Comparison of ENCODE assay signal across 29 cellular contexts in genomic region chr11:93572171-93572570, GRCh38.
"Had no signal": no experiment of that assay in that cellular context is flagged by ENCODE, and none has a peak within 500 bp of the region (broad histone marks: within the 10 kb centered on the region; RNA-seq: fewer than 3 reads in every experiment).

No MANE protein-coding gene starts in this region.

- H3K9me3 ChIP-seq: left lung, lower lobe of right lung, ovary, right atrium auricular region, right lobe of liver, stomach, testis, thyroid gland, transverse colon, upper lobe of right lung had no signal

- ATAC-seq: left colon; left lung; lower lobe of right lung; natural killer cell; right lobe of liver; stimulated activated memory B cell treated with anti-CD40 and anti-IgM and Interleukin-4, amounts not matched to agents 10 μg/mL and 1 μg/mL and 100 μg/mL, for 72 hours; stimulated activated naive CD8-positive, alpha-beta T cell treated with anti-CD3 and anti-CD28 coated beads, Interleukin-15, Interleukin-2, amounts not matched to agents 100 U/mL and 50 U/mL, for 24 hours; upper lobe of right lung had no signal

- H3K4me2 ChIP-seq: neural progenitor cell, smooth muscle cell had no signal

- H3K4me3 Mint-ChIP-seq: immature natural killer cell; mesothelial cell of epicardium; naive B cell; natural killer cell; nephron progenitor cell; neural progenitor cell; stimulated activated memory B cell treated with anti-CD40 and anti-IgM and Interleukin-4, amounts not matched to agents 10 μg/mL and 1 μg/mL and 100 μg/mL, for 72 hours had no signal

- H3K27ac Mint-ChIP-seq: immature natural killer cell; mesothelial cell of epicardium; naive B cell; natural killer cell; nephron progenitor cell; neural progenitor cell; progenitor cell of endocrine pancreas; stimulated activated memory B cell treated with anti-CD40 and anti-IgM and Interleukin-4, amounts not matched to agents 10 μg/mL and 1 μg/mL and 100 μg/mL, for 72 hours had no signal

- H2AFZ ChIP-seq: neural progenitor cell had no signal

- H3K36me3 Mint-ChIP-seq: immature natural killer cell; mesothelial cell of epicardium; naive B cell; natural killer cell; neural progenitor cell; stimulated activated memory B cell treated with anti-CD40 and anti-IgM and Interleukin-4, amounts not matched to agents 10 μg/mL and 1 μg/mL and 100 μg/mL, for 72 hours had no signal

- H3K27me3 ChIP-seq: left lung, neural progenitor cell, ovary, right atrium auricular region, right lobe of liver, stomach, testis, thyroid gland, transverse colon, upper lobe of right lung had no signal

- H3K27ac ChIP-seq: left lung, lower lobe of right lung, neural progenitor cell, ovary, right atrium auricular region, stomach, testis, thyroid gland, transverse colon, upper lobe of right lung had no signal

- H3K4me1 Mint-ChIP-seq: immature natural killer cell; naive B cell; natural killer cell; stimulated activated memory B cell treated with anti-CD40 and anti-IgM and Interleukin-4, amounts not matched to agents 10 μg/mL and 1 μg/mL and 100 μg/mL, for 72 hours had no signal

- H3K9ac ChIP-seq: neural progenitor cell had no signal

- DNase-seq: hypothalamus; immature natural killer cell; kidney; left colon; left lung; lower lobe of right lung; mammary epithelial cell; mesenchymal stem cell; naive B cell; natural killer cell; nephron progenitor cell; ovary; right lobe of liver; stimulated activated CD4-positive, alpha-beta T cell treated with anti-CD3 and anti-CD28 coated beads, Interleukin-1b, Interleukin-23, amount 100 ng/mL, for 48 hours; stimulated activated CD4-positive, alpha-beta T cell treated with anti-CD3 and anti-CD28 coated beads, Interleukin-2, amount 100 ng/mL, for 48 hours; stimulated activated CD4-positive, alpha-beta T cell treated with anti-CD3 and anti-CD28 coated beads, Interleukin-4, amount 100 ng/mL, for 4 hours; stimulated activated CD8-positive, alpha-beta memory T cell treated with anti-CD3 and anti-CD28 coated beads, Interleukin-4, amount 100 ng/mL, for 48 hours; stimulated activated naive CD8-positive, alpha-beta T cell treated with anti-CD3 and anti-CD28 coated beads, Interleukin-15, Interleukin-2, amounts not matched to agents 100 U/mL and 50 U/mL, for 24 hours; stomach; testis; thyroid gland; transverse colon; upper lobe of right lung had no signal

- H3K9me3 Mint-ChIP-seq: natural killer cell; nephron progenitor cell; neural progenitor cell; stimulated activated memory B cell treated with anti-CD40 and anti-IgM and Interleukin-4, amounts not matched to agents 10 μg/mL and 1 μg/mL and 100 μg/mL, for 72 hours had no signal

- H3K36me3 ChIP-seq: left lung, lower lobe of right lung, neural progenitor cell, ovary, right atrium auricular region, right lobe of liver, stomach, thyroid gland, transverse colon, upper lobe of right lung had no signal

- H3K4me1 ChIP-seq: neural progenitor cell, testis had no signal

- H3K27me3 Mint-ChIP-seq: progenitor cell of endocrine pancreas had no signal

- H3K4me3 ChIP-seq: left lung, lower lobe of right lung, neural progenitor cell, ovary, right atrium auricular region, right lobe of liver, smooth muscle cell, stomach, testis, thyroid gland, transverse colon, upper lobe of right lung had no signal
